In genomic region chr11:33553486-33553885, GRCh38 we compare ENCODE assay signal across 26 cellular contexts.
A peak's percentile ranks its signal among the peaks of the same experiment; 100 is the strongest.
DNase-seq lines count a peak whose midpoint lies in the region; ATAC-seq, FAIRE-seq and TF ChIP-seq lines count a peak whose summit lies in the region.
"Had no signal": no experiment of that assay in that cellular context is flagged by ENCODE, and none has a peak within 500 bp of the region (broad histone marks: within the 10 kb centered on the region; RNA-seq: fewer than 3 reads in every experiment).

No MANE protein-coding gene starts in this region.

- no peak overlapping the region for H3K4me3 Mint-ChIP-seq in activated T-helper 1 cell treated with anti-CD3 and anti-CD28 coated beads, Interleukin-12 subunit alpha, Interleukin-12 subunit beta, Interleukin-2, Interleukin-4 antibody, amounts not matched to agents 30 ng/mL and 10 ng/mL and 1 ng/mL, durations not matched to agents 14 hours and 24 hours and 36 hours
- H3K4me3 Mint-ChIP-seq in activated CD4-positive, alpha-beta memory T cell treated with anti-CD3 and anti-CD28 coated beads, Interleukin-2, amount 10 ng/mL, durations not matched to agents 7 days and 5 days: no peak overlapping the region
- H3K4me3 Mint-ChIP-seq: activated CD4-positive, alpha-beta T cell treated with anti-CD3 and anti-CD28 coated beads, Interleukin-2, amount 10 ng/mL, durations not matched to agents 24 days and 14 days; dendritic cell treated with granulocyte-macrophage colony-stimulating factor and Interleukin-4, amounts not matched to agents 40 ng/mL and 50 ng/mL, for 4 days; IgD-negative memory B cell; memory B cell; T-helper 2 cell treated with Interferon-gamma antibody and Interleukin-4, amounts not matched to agents 5 μg/mL and 100 μg/mL, for 36 hours had no signal

- intact Hi-C loops in K562 (cut with micrococcal nuclease): no loop called here
- intact Hi-C loops in activated T-helper 1 cell treated with anti-CD3 and anti-CD28 coated beads, Interleukin-12 subunit alpha, Interleukin-12 subunit beta, Interleukin-2, Interleukin-4 antibody, amounts not matched to agents 30 ng/mL and 10 ng/mL and 1 ng/mL, durations not matched to agents 14 hours and 24 hours and 36 hours (cut with micrococcal nuclease): no loop called here
- intact Hi-C loops in upper lobe of right lung (cut with DNase I): no loop called here

- H3K27ac Mint-ChIP-seq in activated T-helper 1 cell treated with anti-CD3 and anti-CD28 coated beads, Interleukin-12 subunit alpha, Interleukin-12 subunit beta, Interleukin-2, Interleukin-4 antibody, amounts not matched to agents 30 ng/mL and 10 ng/mL and 1 ng/mL, durations not matched to agents 14 hours and 24 hours and 36 hours: no peak overlapping the region
- H3K27ac Mint-ChIP-seq in activated CD4-positive, alpha-beta memory T cell treated with anti-CD3 and anti-CD28 coated beads, Interleukin-2, amount 10 ng/mL, durations not matched to agents 7 days and 5 days: no peak overlapping the region
- H3K27ac Mint-ChIP-seq: activated CD4-positive, alpha-beta T cell treated with anti-CD3 and anti-CD28 coated beads, Interleukin-2, amount 10 ng/mL, durations not matched to agents 24 days and 14 days; dendritic cell treated with granulocyte-macrophage colony-stimulating factor and Interleukin-4, amounts not matched to agents 40 ng/mL and 50 ng/mL, for 4 days; IgD-negative memory B cell; memory B cell; progenitor cell of endocrine pancreas; T-helper 2 cell treated with Interferon-gamma antibody and Interleukin-4, amounts not matched to agents 5 μg/mL and 100 μg/mL, for 36 hours had no signal

- FAIRE-seq in K562 (lab: Jason Lieb, UNC) (no peak), GM19239 (lab: Jason Lieb, UNC) (no peak)

- POLR2A ChIA-PET in K562 (lab: Yijun Ruan, JAX): interaction anchor here (1.5 kb wide), 1 partner anchor 9 kb away, joined by 3 read pairs; no protein-coding TSS in a partner anchor
- POLR2A ChIA-PET in activated CD4-positive, alpha-beta memory T cell treated with anti-CD3 and anti-CD28 coated beads, Interleukin-2, amount 10 ng/mL, durations not matched to agents 7 days and 5 days (lab: Charles Lee): no interaction called here

- no peaks in the 10 kb centered on the region for H3K9me3 Mint-ChIP-seq in activated T-helper 1 cell treated with anti-CD3 and anti-CD28 coated beads, Interleukin-12 subunit alpha, Interleukin-12 subunit beta, Interleukin-2, Interleukin-4 antibody, amounts not matched to agents 30 ng/mL and 10 ng/mL and 1 ng/mL, durations not matched to agents 14 hours and 24 hours and 36 hours
- no peaks in the 10 kb centered on the region for H3K9me3 Mint-ChIP-seq in activated CD4-positive, alpha-beta memory T cell treated with anti-CD3 and anti-CD28 coated beads, Interleukin-2, amount 10 ng/mL, durations not matched to agents 7 days and 5 days
- H3K9me3 Mint-ChIP-seq: activated CD4-positive, alpha-beta T cell treated with anti-CD3 and anti-CD28 coated beads, Interleukin-2, amount 10 ng/mL, durations not matched to agents 24 days and 14 days; dendritic cell treated with granulocyte-macrophage colony-stimulating factor and Interleukin-4, amounts not matched to agents 40 ng/mL and 50 ng/mL, for 4 days; IgD-negative memory B cell; T-helper 2 cell treated with Interferon-gamma antibody and Interleukin-4, amounts not matched to agents 5 μg/mL and 100 μg/mL, for 36 hours had no signal

- peak; percentile 23 for DNase-seq in Daoy (ENCODE audit: low read depth)
- peak; percentile 73 for DNase-seq in M059J (ENCODE audit: low read depth)
- DNase-seq in K562 (ENCODE audit: extremely low read depth in 1 of 4, low spot score in 3 of 4): no peak
- peak; percentile 58 for DNase-seq in kidney tubule cell (ENCODE audit: low spot score)
- no peak for DNase-seq in activated T-helper 1 cell treated with anti-CD3 and anti-CD28 coated beads, Interleukin-12 subunit alpha, Interleukin-12 subunit beta, Interleukin-2, Interleukin-4 antibody, amounts not matched to agents 30 ng/mL and 10 ng/mL and 1 ng/mL, durations not matched to agents 14 hours and 24 hours and 36 hours (ENCODE audit: low spot score)
- DNase-seq in upper lobe of right lung: no peak
- no peak for DNase-seq in activated CD4-positive, alpha-beta memory T cell treated with anti-CD3 and anti-CD28 coated beads, Interleukin-2, amount 10 ng/mL, durations not matched to agents 7 days and 5 days
- no peak for DNase-seq in GM19239 (ENCODE audit: insufficient read length, low spot score)
- DNase-seq: activated CD4-positive, alpha-beta T cell treated with anti-CD3 and anti-CD28 coated beads, Interleukin-2, amount 10 ng/mL, durations not matched to agents 24 days and 14 days; activated naive CD4-positive, alpha-beta T cell treated with anti-CD3 and anti-CD28 coated beads, Interleukin-2, amount 50 U/mL, for 16 hours; amygdala; central memory CD4-positive, alpha-beta T cell; COR-L47; DMS79; left cardiac atrium; MG63; NCI-H510A treated with DMSO at 0.1 percent for 48 hours; RPMI8226; upper lobe of left lung had no signal

- WGBS in K562 (ENCODE audit: insufficient coverage, low coverage, missing lambda C conversion rate): 0% methylated on average over 1 of the region's 1 CpG

- H3K9me3 ChIP-seq in K562 (replicated peaks; ENCODE audit: control insufficient read depth, insufficient read depth, low read depth, low read length) (no peaks in the 10 kb centered on the region), upper lobe of right lung (no peaks in the 10 kb centered on the region)
- H3K9me3 ChIP-seq: BLaER1, MG63, upper lobe of left lung had no signal

- no peaks in the 10 kb centered on the region for H3K9me1 ChIP-seq in K562 (ENCODE audit: control insufficient read depth, insufficient read depth, low read length)

- no peaks in the 10 kb centered on the region for H3K36me3 Mint-ChIP-seq in activated T-helper 1 cell treated with anti-CD3 and anti-CD28 coated beads, Interleukin-12 subunit alpha, Interleukin-12 subunit beta, Interleukin-2, Interleukin-4 antibody, amounts not matched to agents 30 ng/mL and 10 ng/mL and 1 ng/mL, durations not matched to agents 14 hours and 24 hours and 36 hours (ENCODE audit: low read depth)
- no peaks in the 10 kb centered on the region for H3K36me3 Mint-ChIP-seq in activated CD4-positive, alpha-beta memory T cell treated with anti-CD3 and anti-CD28 coated beads, Interleukin-2, amount 10 ng/mL, durations not matched to agents 7 days and 5 days (ENCODE audit: low read depth)
- H3K36me3 Mint-ChIP-seq: IgD-negative memory B cell, memory B cell had no signal

- no peak overlapping the region for H3K4me2 ChIP-seq in K562 (ENCODE audit: insufficient read depth, low read length)
- H3K4me2 ChIP-seq: BLaER1 had no signal

- H3K4me3 ChIP-seq in K562: no peak overlapping the region
- no peak overlapping the region for H3K4me3 ChIP-seq in upper lobe of right lung
- H3K4me3 ChIP-seq: BLaER1, MG63, upper lobe of left lung had no signal

- peaks cover 16% of the 10 kb centered on the region for H3K27me3 Mint-ChIP-seq in activated T-helper 1 cell treated with anti-CD3 and anti-CD28 coated beads, Interleukin-12 subunit alpha, Interleukin-12 subunit beta, Interleukin-2, Interleukin-4 antibody, amounts not matched to agents 30 ng/mL and 10 ng/mL and 1 ng/mL, durations not matched to agents 14 hours and 24 hours and 36 hours (ENCODE audit: insufficient read depth)
- peaks cover 32% of the 10 kb centered on the region for H3K27me3 Mint-ChIP-seq in activated CD4-positive, alpha-beta memory T cell treated with anti-CD3 and anti-CD28 coated beads, Interleukin-2, amount 10 ng/mL, durations not matched to agents 7 days and 5 days
- H3K27me3 Mint-ChIP-seq: progenitor cell of endocrine pancreas had no signal

- H3K9ac ChIP-seq in K562 (ENCODE audit: insufficient read depth in 1 of 2, low read depth in 2 of 2, low read length in 2 of 2): no peak overlapping the region
- H3K9ac ChIP-seq: BLaER1 had no signal

- no peak overlapping the region for H2AFZ ChIP-seq in K562 (ENCODE audit: low read depth, low read length)

- H3K27ac ChIP-seq in K562 (ENCODE audit: extremely low read depth, low read depth, low read length) (no peak overlapping the region), upper lobe of right lung (no peak overlapping the region)
- H3K27ac ChIP-seq: BLaER1, upper lobe of left lung, VCaP had no signal

- H3K36me3 ChIP-seq in K562 (ENCODE audit: control insufficient read depth, insufficient read depth, low read length) (no peaks in the 10 kb centered on the region), upper lobe of right lung (no peaks in the 10 kb centered on the region)
- H3K36me3 ChIP-seq: BLaER1, MG63, upper lobe of left lung had no signal

- H4K20me1 ChIP-seq in K562 (replicated peaks; ENCODE audit: control insufficient read depth, insufficient read depth, low read length): no peaks in the 10 kb centered on the region
- H4K20me1 ChIP-seq: BLaER1 had no signal

- CTCF ChIA-PET in K562 (lab: Yijun Ruan, JAX; ENCODE audit: low intra/inter-chr PET ratio): no interaction called here
- CTCF ChIA-PET in activated CD4-positive, alpha-beta memory T cell treated with anti-CD3 and anti-CD28 coated beads, Interleukin-2, amount 10 ng/mL, durations not matched to agents 7 days and 5 days (lab: Charles Lee): no interaction called here

- no TSS peak for BruUV-seq in K562 (replicated peaks; lab: Mats Ljungman, UMichigan)

- H3K79me2 ChIP-seq in K562 (ENCODE audit: control insufficient read depth, insufficient read depth, low read length): no peaks in the 10 kb centered on the region

- no peak for TF ChIP-seq EP300 in K562 (IDR thresholded peaks at IDR 0.05; ENCODE audit: low read length)

- TF ChIP-seq CTCF in K562 (IDR thresholded peaks at IDR 0.05 in 2 of 3, conservative IDR thresholded peaks at IDR 0.05 in 1 of 3; ENCODE audit: insufficient read depth in 2 of 3, low read depth in 1 of 3, low read length in 3 of 3) (no peak), upper lobe of right lung (IDR thresholded peaks at IDR 0.05) (no peak)

- no peak for TF ChIP-seq RAD21 in K562 (CRISPR knock-in tag; conservative IDR thresholded peaks at IDR 0.05 in 1 of 2, IDR thresholded peaks at IDR 0.05 in 1 of 2)

- no peak for TF ChIP-seq POLR2A in K562 (conservative IDR thresholded peaks at IDR 0.05)

- H3K4me1 Mint-ChIP-seq in activated T-helper 1 cell treated with anti-CD3 and anti-CD28 coated beads, Interleukin-12 subunit alpha, Interleukin-12 subunit beta, Interleukin-2, Interleukin-4 antibody, amounts not matched to agents 30 ng/mL and 10 ng/mL and 1 ng/mL, durations not matched to agents 14 hours and 24 hours and 36 hours (ENCODE audit: low read depth): no peaks in the 10 kb centered on the region
- H3K4me1 Mint-ChIP-seq in activated CD4-positive, alpha-beta memory T cell treated with anti-CD3 and anti-CD28 coated beads, Interleukin-2, amount 10 ng/mL, durations not matched to agents 7 days and 5 days: peaks cover 4% of the 10 kb centered on the region
- H3K4me1 Mint-ChIP-seq: activated CD4-positive, alpha-beta T cell treated with anti-CD3 and anti-CD28 coated beads, Interleukin-2, amount 10 ng/mL, durations not matched to agents 24 days and 14 days; IgD-negative memory B cell; memory B cell had no signal

- in situ Hi-C loops in K562 (cut with MboI): no loop called here

- H3K27me3 ChIP-seq in K562 (ENCODE audit: control insufficient read depth in 2 of 2, insufficient read depth in 2 of 2, low read length in 2 of 2) (peaks cover 6 to 17% of the 10 kb centered on the region in 2 experiments; a peak in 3 of 5 replicates), upper lobe of right lung (peaks cover 13% of the 10 kb centered on the region)
- H3K27me3 ChIP-seq: BLaER1, MG63, upper lobe of left lung had no signal

- no peak for ATAC-seq in K562
- no peak for ATAC-seq in upper lobe of right lung
- ATAC-seq: left cardiac atrium had no signal

- H3K4me1 ChIP-seq in K562 (replicated peaks in 1 of 2; ENCODE audit: control insufficient read depth in 2 of 2, insufficient read depth in 2 of 2, low read length in 2 of 2) (no peaks in the 10 kb centered on the region), upper lobe of right lung (no peaks in the 10 kb centered on the region)
- H3K4me1 ChIP-seq: BLaER1, upper lobe of left lung had no signal

Comparison
In these comparisons a context has a peak if more than half of its experiments do, and no peak if none do; other contexts are left out.
1. DNase-seq: peak in Daoy (single experiment), M059J (single experiment) and kidney tubule cell (single experiment); none in K562 (0 of 4), activated T-helper 1 cell treated with anti-CD3 and anti-CD28 coated beads, Interleukin-12 subunit alpha, Interleukin-12 subunit beta, Interleukin-2, Interleukin-4 antibody, amounts not matched to agents 30 ng/mL and 10 ng/mL and 1 ng/mL, durations not matched to agents 14 hours and 24 hours and 36 hours (single experiment), upper lobe of right lung (single experiment), activated CD4-positive, alpha-beta memory T cell treated with anti-CD3 and anti-CD28 coated beads, Interleukin-2, amount 10 ng/mL, durations not matched to agents 7 days and 5 days (single experiment) and GM19239 (single experiment).